ENCODE assay signal across 2 cellular contexts in genomic region chr10:46925156-46925555, GRCh38. TPM values are rescaled to one million over a fixed set of nuclear protein-coding genes. Genes with fewer than 3 reads are reported as not detected.
"Had no signal": no experiment of that assay in that cellular context is flagged by ENCODE, and none has a peak within 500 bp of the region (broad histone marks: within the 10 kb centered on the region; RNA-seq: fewer than 3 reads in every experiment).

No MANE protein-coding gene starts in this region.

RNA-seq across cellular contexts. Expression of gene PTPN20, which starts 13.9 kb away (rescaled TPM):
- total RNA-seq: LHCN-M2, M059J had no signal
